ENCODE assay signal across 23 cellular contexts in the genomic region with DNA sequence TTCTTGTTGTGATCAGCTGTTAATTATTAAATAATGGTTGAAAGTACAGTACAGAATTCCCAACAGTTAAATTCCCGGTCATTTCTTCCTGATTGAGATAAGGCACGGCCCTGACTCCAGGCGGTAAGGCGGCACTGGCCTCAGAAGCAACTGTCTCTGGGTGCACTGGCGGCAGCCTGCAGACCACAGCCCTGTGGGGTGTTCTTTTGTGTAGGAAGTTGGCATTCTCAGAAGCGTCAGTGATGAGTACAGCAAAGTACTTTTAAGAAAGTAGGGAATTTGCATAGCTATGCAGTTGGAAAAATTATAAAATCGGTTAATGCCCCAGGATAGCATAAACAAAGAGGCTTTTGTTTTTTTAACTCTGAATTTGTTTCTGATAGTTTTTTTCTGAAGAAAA. TPM values are rescaled to one million over a fixed set of nuclear protein-coding genes. Genes with fewer than 3 reads are reported as not detected.
DNase-seq lines count a peak whose midpoint lies in the region; TF ChIP-seq lines count a peak whose summit lies in the region.
"Had no signal": no experiment of that assay in that cellular context is flagged by ENCODE, and none has a peak within 500 bp of the region (broad histone marks: within the 10 kb centered on the region; RNA-seq: fewer than 3 reads in every experiment).

No MANE protein-coding gene starts in this region.

- peaks cover 2% of the 10 kb centered on the region for H3K36me3 Mint-ChIP-seq in osteocyte (ENCODE audit: unreplicated experiment)
- H3K36me3 Mint-ChIP-seq: CD4-positive, alpha-beta memory T cell; stimulated activated effector memory CD8-positive, alpha-beta T cell treated with anti-CD3 and anti-CD28 coated beads, Interleukin-12 subunit alpha, Interleukin-12 subunit beta, amount 100 ng/mL, for 72 hours had no signal

- no peaks in the 10 kb centered on the region for H3K9me3 ChIP-seq in SJSA1 (replicated peaks)
- H3K9me3 ChIP-seq: neutrophil, thoracic aorta had no signal

- no peaks in the 10 kb centered on the region for H3K27me3 ChIP-seq in SJSA1 (replicated peaks)
- H3K27me3 ChIP-seq: neutrophil, right atrium auricular region, SJCRH30 had no signal

- peak overlapping the region; percentile 39 for H3K4me3 Mint-ChIP-seq in osteocyte (ENCODE audit: unreplicated experiment)
- H3K4me3 Mint-ChIP-seq: CD4-positive, alpha-beta memory T cell; stimulated activated effector memory CD8-positive, alpha-beta T cell treated with anti-CD3 and anti-CD28 coated beads, Interleukin-12 subunit alpha, Interleukin-12 subunit beta, amount 100 ng/mL, for 72 hours had no signal

- no peaks in the 10 kb centered on the region for H3K27me3 Mint-ChIP-seq in osteocyte (ENCODE audit: unreplicated experiment)

- no peaks in the 10 kb centered on the region for H3K9me3 Mint-ChIP-seq in osteocyte (ENCODE audit: unreplicated experiment)
- H3K9me3 Mint-ChIP-seq: stimulated activated effector memory CD8-positive, alpha-beta T cell treated with anti-CD3 and anti-CD28 coated beads, Interleukin-12 subunit alpha, Interleukin-12 subunit beta, amount 100 ng/mL, for 72 hours had no signal

- H3K27ac Mint-ChIP-seq in osteocyte (ENCODE audit: unreplicated experiment): peak overlapping the region; percentile 76
- H3K27ac Mint-ChIP-seq: CD4-positive, alpha-beta memory T cell; stimulated activated effector memory CD8-positive, alpha-beta T cell treated with anti-CD3 and anti-CD28 coated beads, Interleukin-12 subunit alpha, Interleukin-12 subunit beta, amount 100 ng/mL, for 72 hours had no signal

- DNase-seq in EH (ENCODE audit: low read depth) (peak; percentile 80), SJSA1 (ENCODE audit: low read depth in 1 of 2, low spot score in 2 of 2) (peak; percentile 26 to 54), fibroblast of peridontal ligament (ENCODE audit: extremely low read depth) (peak; percentile 12), osteocyte (ENCODE audit: extremely low spot score, unreplicated experiment) (no peak), amniotic stem cell (lab: John Stamatoyannopoulos, UW) (no peak), GF-D8 (lab: John Stamatoyannopoulos, UW) (no peak), NCI-H2196 (lab: John Stamatoyannopoulos, UW; ENCODE audit: unreplicated experiment) (no peak), NOMO-1 (lab: John Stamatoyannopoulos, UW; ENCODE audit: unreplicated experiment in 2 of 2) (no peak)
- DNase-seq: activated CD4-positive, CD25-positive, alpha-beta regulatory T cell; activated naive CD4-positive, alpha-beta T cell treated with anti-CD3 and anti-CD28 coated beads, Interleukin-2, amount 50 U/mL, for 16 hours; activated T-cell treated with anti-CD3 and anti-CD28 coated beads, Interleukin-2, amount 50 U/mL, for 48 hours; CD4-positive, alpha-beta memory T cell; DND-41; left cardiac atrium; NCI-H1436; NCI-H2171; NCI-H774; SJCRH30; T-helper 2 cell had no signal

- H3K36me3 ChIP-seq in SJSA1: no peaks in the 10 kb centered on the region
- H3K36me3 ChIP-seq: neutrophil, right atrium auricular region, thoracic aorta had no signal

- peak overlapping the region; percentile 21; the same call in 1 of the 2 replicates for H3K27ac ChIP-seq in SJSA1
- H3K27ac ChIP-seq: neutrophil, right atrium auricular region, SJCRH30, thoracic aorta had no signal

- peaks cover 28% of the 10 kb centered on the region for H3K4me1 Mint-ChIP-seq in osteocyte (ENCODE audit: unreplicated experiment)
- H3K4me1 Mint-ChIP-seq: CD4-positive, alpha-beta memory T cell; stimulated activated effector memory CD8-positive, alpha-beta T cell treated with anti-CD3 and anti-CD28 coated beads, Interleukin-12 subunit alpha, Interleukin-12 subunit beta, amount 100 ng/mL, for 72 hours had no signal

- no peak for TF ChIP-seq CTCF in osteocyte (IDR thresholded peaks at IDR 0.05)

- H3K4me1 ChIP-seq in SJSA1 (replicated peaks): peaks cover 9% of the 10 kb centered on the region
- H3K4me1 ChIP-seq: SJCRH30 had no signal

- no peak overlapping the region for H3K4me3 ChIP-seq in SJSA1
- H3K4me3 ChIP-seq: right atrium auricular region, SJCRH30, thoracic aorta had no signal

RNA-seq across cellular contexts. Expression of a gene that starts 50.5 kb away (rescaled TPM):
- 16.2 and 21.5 TPM in 2 replicates for total RNA-seq in SJSA1 (2014; rRNA removed; shearing (Covaris generic))
- total RNA-seq in osteocyte: 15.8 and 18.6 TPM in 2 replicates
- total RNA-seq: CD4-positive, alpha-beta memory T cell had no signal

Comparison
In these comparisons a context has a peak if more than half of its experiments do, and no peak if none do; other contexts are left out.
1. DNase-seq: peak in EH (single experiment), SJSA1 (2 of 2) and fibroblast of peridontal ligament (single experiment); none in osteocyte (single experiment), amniotic stem cell (single experiment), GF-D8 (single experiment), NCI-H2196 (single experiment) and NOMO-1 (0 of 2).